ENCODE assay signal across 22 cellular contexts in the genomic region with DNA sequence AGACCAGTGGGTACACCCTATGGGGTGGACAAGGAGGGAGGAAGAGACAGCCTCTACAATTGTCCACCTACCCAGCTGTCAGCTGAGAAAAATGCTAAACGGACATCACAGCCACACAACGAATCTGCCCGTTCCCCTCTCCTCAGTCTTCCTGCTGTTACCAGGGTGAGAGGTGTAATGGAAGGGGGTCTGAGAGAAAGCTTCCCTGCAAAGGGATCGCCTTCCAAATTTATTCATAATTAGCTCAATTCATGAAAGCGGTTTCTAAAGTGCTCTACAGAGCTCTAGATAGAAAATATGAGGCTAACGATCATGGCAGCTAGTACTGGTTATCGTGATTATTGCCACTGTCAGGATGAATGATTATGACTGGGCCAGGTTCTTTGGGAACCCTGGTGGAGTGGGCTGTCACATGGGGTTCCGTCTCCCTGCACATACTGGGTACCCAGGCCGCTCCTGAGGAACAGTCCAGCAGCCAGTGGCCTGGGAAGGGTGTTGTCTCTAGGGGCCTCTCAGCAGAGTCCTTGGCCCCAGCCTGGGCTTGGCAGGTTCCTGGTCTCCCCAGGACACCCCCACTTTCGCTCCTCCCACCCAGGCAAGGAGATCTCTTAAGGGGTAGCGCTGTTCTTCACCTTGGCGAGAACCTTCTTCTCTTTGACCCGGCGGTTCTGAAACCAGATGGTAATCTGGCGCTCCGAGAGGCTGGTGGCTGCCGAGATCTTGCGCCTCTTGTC. TPM values are rescaled to one million over a fixed set of nuclear protein-coding genes. Genes with fewer than 3 reads are reported as not detected.
DNase-seq lines count a peak whose midpoint lies in the region; ATAC-seq, FAIRE-seq and TF ChIP-seq lines count a peak whose summit lies in the region.
"Had no signal": no experiment of that assay in that cellular context is flagged by ENCODE, and none has a peak within 500 bp of the region (broad histone marks: within the 10 kb centered on the region; RNA-seq: fewer than 3 reads in every experiment).

No MANE protein-coding gene starts in this region.

- POLR2A ChIA-PET in SK-N-SH (lab: Yijun Ruan, JAX), result interaction anchor here (0.5 to 0.6 kb wide), 2 partner anchors 21 to 158 kb away, joined by 3 read pairs; no protein-coding TSS in a partner anchor
- POLR2A ChIA-PET in GM12878 (lab: Charles Lee), result no interaction called here

- 18% methylated on average over 16 of the region's 18 CpGs for WGBS in SK-N-SH (ENCODE audit: low lambda C conversion rate)
- 28% methylated on average over 18 of the region's 18 CpGs for WGBS in GM12878 (ENCODE audit: insufficient coverage, insufficient replicate concordance, low lambda C conversion rate, missing lambda C conversion rate)
- 13 to 15% methylated on average over 18 of the region's 18 CpGs for WGBS in heart right ventricle, 2 donors
- 12 to 18% methylated on average over 7 to 16 of the region's 18 CpGs for WGBS in thyroid gland, 2 donors

- TF ChIP-seq CTCF in SK-N-SH (IDR thresholded peaks at IDR 0.05) (no peak), GM12878 (IDR thresholded peaks at IDR 0.05 in 2 of 3, conservative IDR thresholded peaks at IDR 0.05 in 1 of 3; ENCODE audit: control insufficient read depth in 2 of 3, extremely low read depth in 1 of 3, insufficient read depth in 1 of 3, low read depth in 3 of 3, low read length in 3 of 3) (no peak), heart right ventricle (IDR thresholded peaks at IDR 0.05) (no peak), ascending aorta (IDR thresholded peaks at IDR 0.05) (no peak), thyroid gland (IDR thresholded peaks at IDR 0.05) (no peak)

- SMC1A ChIA-PET in GM12878 (lab: Charles Lee; ENCODE audit: uncharacterized antibody, unreplicated experiment), result interaction anchor here (3.9 kb wide), 1 partner anchor 153 kb away, joined by 26 read pairs; no protein-coding TSS in a partner anchor

- peaks cover 5 to 13% of the 10 kb centered on the region in 2 donors for H3K36me3 Mint-ChIP-seq in naive B cell

- H3K9me3 Mint-ChIP-seq in naive B cell, result peaks cover 0 to 16% (median 2%) of the 10 kb centered on the region in 7 donors

- H2AFZ ChIP-seq in SK-N-SH (ENCODE audit: low read depth), result no peak overlapping the region
- H2AFZ ChIP-seq in GM12878 (ENCODE audit: control insufficient read depth, low read depth, low read length), result no peak overlapping the region

- H3K4me2 ChIP-seq in SK-N-SH (no peak overlapping the region), GM12878 (ENCODE audit: control insufficient read depth, insufficient read depth) (no peak overlapping the region)

- H3K4me3 ChIP-seq in SK-N-SH (ENCODE audit: low read depth in 2 of 2, low read length in 1 of 2), result no peak overlapping the region
- H3K4me3 ChIP-seq in GM12878, result no peak overlapping the region
- H3K4me3 ChIP-seq in heart right ventricle, result no peak overlapping the region
- no peak overlapping the region for H3K4me3 ChIP-seq in ascending aorta
- no peak overlapping the region for H3K4me3 ChIP-seq in thyroid gland (replicated peaks in 1 of 3)

- H3K79me2 ChIP-seq in SK-N-SH (ENCODE audit: insufficient read depth), result no peaks in the 10 kb centered on the region
- no peaks in the 10 kb centered on the region for H3K79me2 ChIP-seq in GM12878 (ENCODE audit: control insufficient read depth, insufficient read depth, low read length)

- TF ChIP-seq EP300 in SK-N-SH (IDR thresholded peaks at IDR 0.05; ENCODE audit: borderline replicate concordance in 1 of 2, low read depth in 1 of 2, low read length in 1 of 2), result no peak
- no peak for TF ChIP-seq EP300 in GM12878 (IDR thresholded peaks at IDR 0.05; ENCODE audit: borderline replicate concordance in 1 of 2, control insufficient read depth in 1 of 2, low read depth in 2 of 2, low read length in 2 of 2)

- RAD21 ChIA-PET in GM12878 (lab: Charles Lee; ENCODE audit: unreplicated experiment), result interaction anchor here (4.4 to 5.5 kb wide), 2 partner anchors 47 to 153 kb away, joined by 25 to 67 read pairs; no protein-coding TSS in a partner anchor

- H3K9me3 ChIP-seq in SK-N-SH (no peaks in the 10 kb centered on the region), GM12878 (replicated peaks; ENCODE audit: control insufficient read depth, insufficient read depth, low read length) (no peaks in the 10 kb centered on the region), heart right ventricle (no peaks in the 10 kb centered on the region), ascending aorta (no peaks in the 10 kb centered on the region), thyroid gland (no peaks in the 10 kb centered on the region)

- H3K4me1 ChIP-seq in SK-N-SH (ENCODE audit: control insufficient read depth in 1 of 2, insufficient read depth in 2 of 2, low read depth in 1 of 2, low read length in 1 of 2) (no peaks in the 10 kb centered on the region), GM12878 (ENCODE audit: control insufficient read depth, insufficient read depth, low read length) (no peaks in the 10 kb centered on the region; the same call in 1 of the 2 replicates), heart right ventricle (peaks cover 0 to 41% (median 26%) of the 10 kb centered on the region in 9 donors), ascending aorta (peaks cover 6 to 11% of the 10 kb centered on the region in 2 donors), thyroid gland (peaks cover 7 to 39% of the 10 kb centered on the region in 2 donors)

- H3F3A ChIP-seq in SK-N-SH (replicated peaks; ENCODE audit: insufficient read depth), result no peaks in the 10 kb centered on the region

- CTCF ChIA-PET in SK-N-SH (lab: Yijun Ruan, JAX), result interaction anchor here (1.1 to 13.9 kb wide), 13 partner anchors 8 to 306 kb away, joined by 3 to 328 read pairs (median 16); a partner anchor contains a TSS
- CTCF ChIA-PET in GM12878 (lab: Yijun Ruan, JAX), result interaction anchor here (0.6 to 7.5 kb wide), 10 partner anchors 40 to 158 kb away, joined by 3 to 108 read pairs (median 6); no protein-coding TSS in a partner anchor

- ATAC-seq in SK-N-SH treated with all-trans-retinoic acid at 6 μM for 48 hours (no peak), GM12878 (no peak), naive B cell (ENCODE audit: low read depth in 2 of 2) (peak; percentile 32 to 34), heart right ventricle (no peak)

- no peaks in the 10 kb centered on the region for H3K36me3 ChIP-seq in SK-N-SH (replicated peaks in 1 of 2; ENCODE audit: control insufficient read depth in 1 of 2, insufficient read depth in 2 of 2, low read length in 1 of 2)
- no peaks in the 10 kb centered on the region for H3K36me3 ChIP-seq in GM12878 (ENCODE audit: control insufficient read depth in 2 of 2, insufficient read depth in 2 of 2, low read length in 1 of 2)
- H3K36me3 ChIP-seq in heart right ventricle, result no peaks in the 10 kb centered on the region
- H3K36me3 ChIP-seq in ascending aorta, result no peaks in the 10 kb centered on the region
- H3K36me3 ChIP-seq in thyroid gland, result no peaks in the 10 kb centered on the region

- intact Hi-C loops in GM12878 (cut with micrococcal nuclease; ENCODE audit: unreplicated experiment), result no loop called here
- intact Hi-C loops in heart right ventricle (cut with DNase I), result loop anchor here (2.0 to 10.0 kb wide), 8 partner anchors 64 to 158 kb away; no protein-coding TSS in a partner anchor
- intact Hi-C loops in ascending aorta (cut with DNase I), result loop anchor here (5.0 kb wide), 1 partner anchor 271 kb away; a partner anchor contains a TSS
- intact Hi-C loops in thyroid gland (cut with DNase I), result loop anchor here (5.0 to 10.0 kb wide), 2 partner anchors 66 to 158 kb away; no protein-coding TSS in a partner anchor

- H3K27me3 ChIP-seq in SK-N-SH (ENCODE audit: insufficient read depth) (peaks cover 99% of the 10 kb centered on the region), GM12878 (replicated peaks in 1 of 2; ENCODE audit: control insufficient read depth in 2 of 2, insufficient read depth in 2 of 2, low read length in 1 of 2) (peaks cover 28 to 41% of the 10 kb centered on the region in 2 experiments), heart right ventricle (peaks cover 52 to 100% (median 100%) of the 10 kb centered on the region in 7 donors), ascending aorta (peaks cover 62% of the 10 kb centered on the region), thyroid gland (peaks cover 76% of the 10 kb centered on the region)

- no peaks in the 10 kb centered on the region for H3K9me2 ChIP-seq in SK-N-SH

- no peaks in the 10 kb centered on the region for H4K20me1 ChIP-seq in SK-N-SH (ENCODE audit: insufficient read depth)
- H4K20me1 ChIP-seq in GM12878 (ENCODE audit: control insufficient read depth, insufficient read depth), result no peaks in the 10 kb centered on the region

- in situ Hi-C loops in GM12878 (cut with MboI), result loop anchor here (5.0 kb wide), 1 partner anchor 156 kb away; no protein-coding TSS in a partner anchor

- peak overlapping the region in 6 of 8 donors; percentile 20 to 62 (median 50) for H3K4me3 Mint-ChIP-seq in naive B cell
- H3K4me3 Mint-ChIP-seq: H9 had no signal

- no TSS peak for BruUV-seq in GM12878 (replicated peaks; lab: Mats Ljungman, UMichigan)

- no peak for DNase-seq in SK-N-SH
- DNase-seq in GM12878 (ENCODE audit: low read depth, low spot score), result no peak
- no peak for DNase-seq in naive B cell
- no peak for DNase-seq in heart right ventricle
- DNase-seq in ascending aorta (ENCODE audit: low spot score in 2 of 2), result no peak
- no peak for DNase-seq in effector CD4-positive, alpha-beta T cell
- no peak for DNase-seq in thyroid gland
- DNase-seq: 8988T, C1 segment of cervical spinal cord, COR-L47, DMS153, H9, IMR-90, MV-4-11, NCI-H1417, NCI-H187 treated with DMSO at 0.1 percent for 48 hours, NCI-H446, NCI-H69, SHP77 treated with DMSO at 0.1 percent for 48 hours had no signal

- H3K27me3 Mint-ChIP-seq in naive B cell, result peaks cover 78 to 96% (median 91%) of the 10 kb centered on the region in 3 donors

- no peak for TF ChIP-seq POLR2A in GM12878 (IDR thresholded peaks at IDR 0.05; ENCODE audit: low read depth, low read length)
- no peak for TF ChIP-seq POLR2A in thyroid gland (IDR thresholded peaks at IDR 0.05)

- FAIRE-seq in GM12878 (lab: Jason Lieb, UNC), result no peak
- FAIRE-seq: GM19239 had no signal

- no peak overlapping the region for H3K9ac ChIP-seq in SK-N-SH
- no peak overlapping the region for H3K9ac ChIP-seq in GM12878 (ENCODE audit: control insufficient read depth, insufficient read depth, low read length)

- H3K27ac Mint-ChIP-seq in naive B cell, result peak overlapping the region in 3 of 6 donors; percentile 75 to 90 (median 78)
- H3K27ac Mint-ChIP-seq: H9 had no signal

- H3K27ac ChIP-seq in SK-N-SH (ENCODE audit: low read depth in 2 of 2, low read length in 1 of 2) (no peak overlapping the region), GM12878 (ENCODE audit: control insufficient read depth, insufficient read depth) (no peak overlapping the region), heart right ventricle (no peak overlapping the region), ascending aorta (no peak overlapping the region), thyroid gland (no peak overlapping the region)

- no peak for TF ChIP-seq RAD21 in SK-N-SH (IDR thresholded peaks at IDR 0.05; ENCODE audit: low read length)
- TF ChIP-seq RAD21 in GM12878 (IDR thresholded peaks at IDR 0.05; ENCODE audit: insufficient read depth, low read depth, low read length), result no peak

- H3K4me1 Mint-ChIP-seq in naive B cell, result peaks cover 23 to 56% (median 52%) of the 10 kb centered on the region in 3 donors

RNA-seq across cellular contexts. Expression of a gene that starts 2.2 kb away (rescaled TPM):
- not detected in 2 replicates for polyA plus RNA-seq in SK-N-SH (2012; rRNA removed)
- polyA plus RNA-seq in SK-N-SH (2012; cell fraction: cytosol; rRNA removed), result not detected in 2 replicates
- 0.07 TPM in 1 of 2 replicates, not detected in the other for polyA plus RNA-seq in SK-N-SH (2012; cell fraction: nucleus; rRNA removed)
- total RNA-seq in GM12878 (2013; cell fraction: nucleolus; rRNA removed), result not detected in 2 replicates
- not detected in 2 replicates for total RNA-seq in GM12878 (2014; rRNA removed)
- total RNA-seq in GM12878 (2014; rRNA removed; fragmentation: Illumina TruSeq; extraction: Trizol), result not detected in 2 replicates
- 0.05 TPM in 2 replicates for total RNA-seq in GM12878 (2021)
- not detected for polyA plus RNA-seq in GM12878 (2011; ENCODE audit: low read depth)
- polyA plus RNA-seq in GM12878 (2011; rRNA removed), result not detected in 2 replicates
- not detected in 2 replicates for polyA plus RNA-seq in GM12878 (2011; cell fraction: cytosol; rRNA removed)
- polyA plus RNA-seq in GM12878 (2011; cell fraction: nucleus; rRNA removed), result not detected in 2 replicates
- polyA plus RNA-seq in GM12878 (2012), result not detected in 2 replicates
- not detected in 2 replicates for polyA plus RNA-seq in GM12878 (2014; fragmentation: Illumina TruSeq; extraction: Trizol)
- polyA plus RNA-seq in GM12878 (2014; fragmentation: Nextera tagmentation; extraction: Ambion mirVana), result not detected
- polyA plus RNA-seq in GM12878 (2014; rRNA removed), result not detected in 2 replicates
- polyA plus RNA-seq in GM12878 (2016; fragmentation: Nextera tagmentation; extraction: Ambion mirVana), result not detected
- polyA minus RNA-seq in GM12878 (2011; rRNA and poly(A)+ RNA removed), result not detected in 2 replicates
- polyA minus RNA-seq in GM12878 (2011; cell fraction: cytosol; rRNA and poly(A)+ RNA removed), result not detected in 2 replicates
- polyA minus RNA-seq in GM12878 (2011; cell fraction: nucleus; rRNA and poly(A)+ RNA removed), result not detected in 2 replicates
- polyA plus RNA-seq in naive B cell (ENCODE audit: low read depth in 6 of 6), result not detected
- total RNA-seq in heart right ventricle, result not detected
- polyA plus RNA-seq in heart right ventricle, result not detected
- total RNA-seq in ascending aorta, result not detected
- under 1 TPM in 1 of 4 donors, not detected in 3; 0.27 TPM for total RNA-seq in thyroid gland
- total RNA-seq: H9, IMR-90 had no signal
- polyA plus RNA-seq: IMR-90 had no signal

RNA-seq across cellular contexts. Expression of a gene that starts 3.4 kb away (rescaled TPM):
- not detected in 2 replicates for polyA plus RNA-seq in SK-N-SH (2012; rRNA removed)
- polyA plus RNA-seq in SK-N-SH (2012; cell fraction: cytosol; rRNA removed), result not detected in 2 replicates
- not detected in 2 replicates for polyA plus RNA-seq in SK-N-SH (2012; cell fraction: nucleus; rRNA removed)
- total RNA-seq in GM12878 (2013; cell fraction: nucleolus; rRNA removed), result not detected in 2 replicates
- not detected in 2 replicates for total RNA-seq in GM12878 (2014; rRNA removed)
- not detected in 2 replicates for total RNA-seq in GM12878 (2014; rRNA removed; fragmentation: Illumina TruSeq; extraction: Trizol)
- not detected in 2 replicates for total RNA-seq in GM12878 (2021)
- polyA plus RNA-seq in GM12878 (2011; ENCODE audit: low read depth), result not detected
- not detected in 2 replicates for polyA plus RNA-seq in GM12878 (2011; rRNA removed)
- polyA plus RNA-seq in GM12878 (2011; cell fraction: cytosol; rRNA removed), result not detected in 2 replicates
- not detected in 2 replicates for polyA plus RNA-seq in GM12878 (2011; cell fraction: nucleus; rRNA removed)
- not detected in 2 replicates for polyA plus RNA-seq in GM12878 (2012)
- not detected in 2 replicates for polyA plus RNA-seq in GM12878 (2014; fragmentation: Illumina TruSeq; extraction: Trizol)
- polyA plus RNA-seq in GM12878 (2014; fragmentation: Nextera tagmentation; extraction: Ambion mirVana), result under 1 TPM in 1 of 2 experiments, not detected in 1; 0.31 TPM
- polyA plus RNA-seq in GM12878 (2014; rRNA removed), result not detected in 2 replicates
- not detected for polyA plus RNA-seq in GM12878 (2016; fragmentation: Nextera tagmentation; extraction: Ambion mirVana)
- polyA minus RNA-seq in GM12878 (2011; rRNA and poly(A)+ RNA removed), result not detected in 2 replicates
- polyA minus RNA-seq in GM12878 (2011; cell fraction: cytosol; rRNA and poly(A)+ RNA removed), result not detected in 2 replicates
- not detected in 2 replicates for polyA minus RNA-seq in GM12878 (2011; cell fraction: nucleus; rRNA and poly(A)+ RNA removed)
- polyA plus RNA-seq in naive B cell (ENCODE audit: low read depth in 6 of 6), result not detected
- not detected for total RNA-seq in heart right ventricle
- polyA plus RNA-seq in heart right ventricle, result not detected
- total RNA-seq in ascending aorta, result not detected
- total RNA-seq in thyroid gland, result not detected
- total RNA-seq: H9, IMR-90 had no signal
- polyA plus RNA-seq: IMR-90 had no signal

RNA-seq across cellular contexts. Expression of a gene that starts 4.0 kb away (rescaled TPM):
- polyA plus RNA-seq in SK-N-SH (2012; rRNA removed) (not detected in 2 replicates), GM12878 (2011; rRNA removed) (not detected in 2 replicates), GM12878 (2014; fragmentation: Illumina TruSeq; extraction: Trizol) (not detected in 2 replicates), GM12878 (2014; fragmentation: Nextera tagmentation; extraction: Ambion mirVana) (not detected), GM12878 (2014; rRNA removed) (not detected in 2 replicates), GM12878 (2016; fragmentation: Nextera tagmentation; extraction: Ambion mirVana) (not detected), naive B cell (ENCODE audit: low read depth in 6 of 6) (not detected), heart right ventricle (not detected)
- polyA plus RNA-seq in SK-N-SH (2012; cell fraction: cytosol; rRNA removed), result not detected in 2 replicates
- not detected in 2 replicates for polyA plus RNA-seq in SK-N-SH (2012; cell fraction: nucleus; rRNA removed)
- total RNA-seq in GM12878 (2013; cell fraction: nucleolus; rRNA removed), result not detected in 2 replicates
- total RNA-seq in GM12878 (2014; rRNA removed) (not detected in 2 replicates), GM12878 (2014; rRNA removed; fragmentation: Illumina TruSeq; extraction: Trizol) (not detected in 2 replicates), GM12878 (2021) (not detected in 2 replicates), heart right ventricle (not detected), ascending aorta (not detected), thyroid gland (not detected)
- polyA plus RNA-seq in GM12878 (2011; ENCODE audit: low read depth), result not detected
- not detected in 2 replicates for polyA plus RNA-seq in GM12878 (2011; cell fraction: cytosol; rRNA removed)
- not detected in 2 replicates for polyA plus RNA-seq in GM12878 (2011; cell fraction: nucleus; rRNA removed)
- polyA plus RNA-seq in GM12878 (2012), result not detected in 2 replicates
- not detected in 2 replicates for polyA minus RNA-seq in GM12878 (2011; rRNA and poly(A)+ RNA removed)
- not detected in 2 replicates for polyA minus RNA-seq in GM12878 (2011; cell fraction: cytosol; rRNA and poly(A)+ RNA removed)
- polyA minus RNA-seq in GM12878 (2011; cell fraction: nucleus; rRNA and poly(A)+ RNA removed), result not detected in 2 replicates
- total RNA-seq: H9, HT-29, IMR-90 had no signal
- polyA plus RNA-seq: IMR-90 had no signal

Comparison
In these comparisons a context has a peak if more than half of its experiments do, and no peak if none do; other contexts are left out.
1. ATAC-seq: peak in naive B cell (2 of 2); none in SK-N-SH treated with all-trans-retinoic acid at 6 μM for 48 hours (single experiment), GM12878 (single experiment) and heart right ventricle (0 of 8).